Comparison of ENCODE assay signal across 17 cellular contexts in the genomic region with DNA sequence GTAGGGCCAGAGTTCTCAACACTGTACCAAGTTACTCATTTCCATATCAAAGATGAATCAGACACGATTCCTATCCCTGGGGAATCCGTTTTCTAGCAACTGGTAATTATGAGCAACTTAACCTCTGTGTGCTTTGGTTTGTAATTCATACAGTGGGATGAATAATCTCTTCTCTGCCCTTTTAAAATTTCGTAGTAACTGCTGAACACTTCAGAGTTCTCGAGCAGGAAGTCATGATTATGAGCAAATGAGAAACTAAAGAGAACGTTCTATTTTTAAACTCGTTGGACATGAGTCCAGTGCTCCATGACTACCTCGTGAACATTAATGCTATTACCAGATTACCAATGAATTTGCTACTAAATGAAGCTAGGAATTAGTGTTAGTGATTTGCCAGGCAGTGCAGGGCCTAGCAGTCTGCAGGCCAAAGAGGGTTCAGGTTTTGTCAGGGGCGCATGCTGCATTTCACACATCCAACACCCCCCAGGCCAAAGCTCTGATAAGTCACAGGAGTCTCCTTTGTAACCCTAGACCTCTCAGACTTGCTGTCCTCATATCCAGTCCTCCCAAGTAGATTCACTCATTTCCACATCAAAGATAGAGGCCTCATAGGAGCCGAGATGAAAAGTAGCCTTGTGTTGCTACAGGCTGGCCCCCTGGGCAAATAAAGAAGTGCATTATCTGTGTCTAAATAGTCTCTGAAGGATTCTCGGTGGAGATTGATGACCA. TPM values are rescaled to one million over a fixed set of nuclear protein-coding genes. Genes with fewer than 3 reads are reported as not detected.
DNase-seq lines count a peak whose midpoint lies in the region; ATAC-seq, FAIRE-seq and TF ChIP-seq lines count a peak whose summit lies in the region.
"Had no signal": no experiment of that assay in that cellular context is flagged by ENCODE, and none has a peak within 500 bp of the region (broad histone marks: within the 10 kb centered on the region; RNA-seq: fewer than 3 reads in every experiment).

No MANE protein-coding gene starts in this region.

- H3K36me3 Mint-ChIP-seq in activated naive CD8-positive, alpha-beta T cell treated with anti-CD3 and anti-CD28 coated beads, Interleukin-2, amount 50 U/mL, for 24 hours (ENCODE audit: low read depth): peaks cover 21% of the 10 kb centered on the region

- H2BK5ac ChIP-seq in mesenchymal stem cell (ENCODE audit: low read depth, low read length, poor library complexity, severe bottlenecking): no peak overlapping the region

- no peak overlapping the region for H3K23ac ChIP-seq in mesenchymal stem cell (ENCODE audit: low read length in 2 of 2)

- H3K27me3 Mint-ChIP-seq in activated naive CD8-positive, alpha-beta T cell treated with anti-CD3 and anti-CD28 coated beads, Interleukin-2, amount 50 U/mL, for 24 hours: no peaks in the 10 kb centered on the region
- H3K27me3 Mint-ChIP-seq: type B pancreatic cell had no signal

- H3K79me1 ChIP-seq in mesenchymal stem cell (replicated peaks; ENCODE audit: low read length, poor library complexity, severe bottlenecking): no peaks in the 10 kb centered on the region

- TF ChIP-seq POLR2A in GM12891 (IDR thresholded peaks at IDR 0.05; ENCODE audit: low read depth, low read length) (no peak), breast epithelium (IDR thresholded peaks at IDR 0.05) (no peak)

- H4K91ac ChIP-seq in mesenchymal stem cell (ENCODE audit: low read length): no peak overlapping the region

- DNase-seq in AG20443 (ENCODE audit: low spot score) (peak; percentile 74), GM12891 (ENCODE audit: insufficient read length, low spot score) (no peak), mesenchymal stem cell (peak; percentile 28), midbrain (lab: John Stamatoyannopoulos, UW) (no peak), breast epithelium (ENCODE audit: low spot score in 2 of 2) (no peak), NCI-H2171 treated with DMSO at 0.1 percent for 48 hours (lab: John Stamatoyannopoulos, UW) (no peak)
- DNase-seq in activated naive CD8-positive, alpha-beta T cell treated with anti-CD3 and anti-CD28 coated beads, Interleukin-2, amount 50 U/mL, for 24 hours: no peak
- DNase-seq: Calu3, lower lobe of right lung, NCI-H526, nucleus accumbens, SIG-M5 had no signal

- no peak for TF ChIP-seq CTCF in breast epithelium (IDR thresholded peaks at IDR 0.05)

- intact Hi-C loops in breast epithelium (cut with DNase I; ENCODE audit: low total_unique reads): no loop called here

- H2AFZ ChIP-seq in mesenchymal stem cell (ENCODE audit: low read depth, low read length): no peak overlapping the region

- no peak overlapping the region for H3K4me3 Mint-ChIP-seq in activated naive CD8-positive, alpha-beta T cell treated with anti-CD3 and anti-CD28 coated beads, Interleukin-2, amount 50 U/mL, for 24 hours
- H3K4me3 Mint-ChIP-seq: type B pancreatic cell had no signal

- H3K27ac ChIP-seq in mesenchymal stem cell (ENCODE audit: low read length, poor library complexity, severe bottlenecking) (no peak overlapping the region), breast epithelium (no peak overlapping the region)
- H3K27ac ChIP-seq: lower lobe of right lung, VCaP had no signal

- H3K14ac ChIP-seq in mesenchymal stem cell (ENCODE audit: low read length in 2 of 2): no peak overlapping the region

- H2AK5ac ChIP-seq in mesenchymal stem cell (ENCODE audit: low read length, severe bottlenecking): no peak overlapping the region

- H3K4me3 ChIP-seq in mesenchymal stem cell (ENCODE audit: insufficient read depth in 1 of 2, low read depth in 1 of 2, low read length in 2 of 2): no peak overlapping the region
- H3K4me3 ChIP-seq in breast epithelium: no peak overlapping the region
- H3K4me3 ChIP-seq: lower lobe of right lung had no signal

- H2BK15ac ChIP-seq in mesenchymal stem cell (ENCODE audit: low read depth, poor library complexity, severe bottlenecking): no peak overlapping the region

- H3K36me3 ChIP-seq in mesenchymal stem cell (ENCODE audit: control insufficient read depth in 1 of 2, insufficient read depth in 2 of 2, low read depth in 1 of 2, low read length in 2 of 2) (peaks cover 23 to 47% of the 10 kb centered on the region in 2 experiments), breast epithelium (no peaks in the 10 kb centered on the region)

- H3K9me3 Mint-ChIP-seq in activated naive CD8-positive, alpha-beta T cell treated with anti-CD3 and anti-CD28 coated beads, Interleukin-2, amount 50 U/mL, for 24 hours: no peaks in the 10 kb centered on the region

- peak; percentile 41 for FAIRE-seq in GM12891 (lab: Jason Lieb, UNC)
- FAIRE-seq: bronchial epithelial cell, endothelial cell of umbilical vein had no signal

- H2BK12ac ChIP-seq in mesenchymal stem cell (ENCODE audit: low read length in 2 of 2): no peak overlapping the region

- no peak overlapping the region for H3K4ac ChIP-seq in mesenchymal stem cell (ENCODE audit: low read depth in 1 of 2, low read length in 2 of 2)

- no peak overlapping the region for H3K4me2 ChIP-seq in mesenchymal stem cell (ENCODE audit: low read length, poor library complexity, severe bottlenecking)

- H3K9me3 ChIP-seq in mesenchymal stem cell (ENCODE audit: control insufficient read depth, low read length) (no peaks in the 10 kb centered on the region), breast epithelium (no peaks in the 10 kb centered on the region)
- H3K9me3 ChIP-seq: lower lobe of right lung had no signal

- no peaks in the 10 kb centered on the region for H3K4me1 Mint-ChIP-seq in activated naive CD8-positive, alpha-beta T cell treated with anti-CD3 and anti-CD28 coated beads, Interleukin-2, amount 50 U/mL, for 24 hours

- peak overlapping the region; percentile 50 for H3K9ac ChIP-seq in mesenchymal stem cell (ENCODE audit: low read length)

- H3K18ac ChIP-seq in mesenchymal stem cell (ENCODE audit: low read depth in 1 of 2, low read length in 2 of 2): no peak overlapping the region

- peak; percentile 36 for ATAC-seq in activated naive CD8-positive, alpha-beta T cell treated with anti-CD3 and anti-CD28 coated beads, Interleukin-2, amount 50 U/mL, for 24 hours
- ATAC-seq in GM19463 (IDR thresholded peaks at IDR 0.05; ENCODE audit: unreplicated experiment): no peak
- ATAC-seq: lower lobe of right lung had no signal

- peak overlapping the region; percentile 5 for H3K27ac Mint-ChIP-seq in activated naive CD8-positive, alpha-beta T cell treated with anti-CD3 and anti-CD28 coated beads, Interleukin-2, amount 50 U/mL, for 24 hours
- H3K27ac Mint-ChIP-seq: type B pancreatic cell had no signal

- H3K27me3 ChIP-seq in mesenchymal stem cell (ENCODE audit: control insufficient read depth in 1 of 2, insufficient read depth in 1 of 2, low read length in 2 of 2) (no peaks in the 10 kb centered on the region), breast epithelium (no peaks in the 10 kb centered on the region)

- no peaks in the 10 kb centered on the region for H3K4me1 ChIP-seq in mesenchymal stem cell (ENCODE audit: control insufficient read depth, insufficient read depth, low read depth, low read length)
- no peaks in the 10 kb centered on the region for H3K4me1 ChIP-seq in breast epithelium
- H3K4me1 ChIP-seq: lower lobe of right lung had no signal

- no peak overlapping the region for H2BK120ac ChIP-seq in mesenchymal stem cell (ENCODE audit: low read depth, low read length)

- no peak overlapping the region for H4K8ac ChIP-seq in mesenchymal stem cell (ENCODE audit: low read length)

- 75% methylated on average over 7 of the region's 10 CpGs for WGBS in mesenchymal stem cell

TF ChIP-seq in GM12891, 5 proteins besides CTCF, POLR2A, EP300 and RAD21:
- TF ChIP-seq POLR2AphosphoS5 (IDR thresholded peaks at IDR 0.05; ENCODE audit: low read depth, low read length): no peak
- no peak for TF ChIP-seq PAX5 (IDR thresholded peaks at IDR 0.05; ENCODE audit: insufficient read depth, low read length, severe bottlenecking)
- TF ChIP-seq TAF1 (IDR thresholded peaks at IDR 0.05; ENCODE audit: low read depth, low read length): no peak
- no peak for TF ChIP-seq POU2F2 (IDR thresholded peaks at IDR 0.05; ENCODE audit: low read depth, low read length)
- no peak for TF ChIP-seq SPI1 (IDR thresholded peaks at IDR 0.05; ENCODE audit: low read depth, low read length)

RNA-seq across cellular contexts. Expression of a gene that starts 45.8 kb away (rescaled TPM):
- 0.06 TPM for polyA plus RNA-seq in GM12891 (2012; ENCODE audit: low read depth, missing spikeins)
- polyA plus RNA-seq in mesenchymal stem cell (2013, experiment 1 of 2): 2.1 TPM
- polyA plus RNA-seq in mesenchymal stem cell (2013, experiment 2 of 2): 2.4 TPM
- total RNA-seq in breast epithelium: under 1 TPM; 0.33 to 0.48 (median 0.44) TPM
- total RNA-seq: endothelial cell of umbilical vein had no signal

Comparison
In these comparisons a context has a peak if more than half of its experiments do, and no peak if none do; other contexts are left out.
1. DNase-seq: peak in AG20443 (single experiment) and mesenchymal stem cell (single experiment); none in GM12891 (single experiment), activated naive CD8-positive, alpha-beta T cell treated with anti-CD3 and anti-CD28 coated beads, Interleukin-2, amount 50 U/mL, for 24 hours (single experiment), midbrain (single experiment), breast epithelium (0 of 2) and NCI-H2171 treated with DMSO at 0.1 percent for 48 hours (single experiment).